In the genomic region with DNA sequence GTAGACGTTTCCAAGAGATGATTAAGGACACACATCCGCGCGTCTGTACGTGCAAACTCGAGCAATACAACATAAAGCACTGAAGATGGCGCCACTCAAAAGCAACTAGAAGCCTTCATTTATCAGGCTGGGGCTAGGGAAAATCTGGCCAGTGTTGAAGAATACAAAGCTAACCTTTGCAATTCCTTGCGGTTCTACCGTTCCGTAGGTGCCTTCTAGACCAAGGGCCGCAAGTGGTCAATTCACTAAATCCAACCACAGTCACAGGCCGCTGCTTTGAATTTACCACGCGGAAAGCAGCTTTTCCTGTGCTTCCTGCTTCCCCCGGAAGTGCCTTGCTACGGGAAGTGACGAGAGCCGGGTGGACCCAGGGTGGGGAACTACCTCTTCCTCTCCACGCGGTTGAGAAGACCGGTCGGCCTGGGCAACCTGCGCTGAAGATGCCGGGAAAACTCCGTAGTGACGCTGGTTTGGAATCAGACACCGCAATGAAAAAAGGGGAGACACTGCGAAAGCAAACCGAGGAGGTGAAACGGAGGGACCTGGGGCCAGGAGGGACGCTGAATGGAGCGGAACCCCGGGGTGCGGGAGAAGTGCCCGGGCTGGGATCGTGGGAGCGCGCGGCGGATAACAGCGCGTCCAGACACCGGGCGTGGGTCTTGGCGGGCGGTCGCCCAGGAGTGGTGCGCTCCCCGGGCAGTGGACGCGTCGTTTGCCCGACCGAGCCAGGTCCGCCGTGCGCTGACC, we compare ENCODE assay signal across 8 cellular contexts. TPM values are rescaled to one million over a fixed set of nuclear protein-coding genes. Genes with fewer than 3 reads are reported as not detected.
DNase-seq lines count a peak whose midpoint lies in the region; ATAC-seq and TF ChIP-seq lines count a peak whose summit lies in the region.

Gene DDX21, plus strand, starts transcription at position 385 of the 747 bp plus-strand sequence. Its CDS starts 56 bp downstream, at position 441.

- ATAC-seq in GM18873 (IDR thresholded peaks at IDR 0.05; ENCODE audit: low FRiP score, unreplicated experiment): peak; percentile 72
- peak; percentile 80 for ATAC-seq in HG03139 (IDR thresholded peaks at IDR 0.05; ENCODE audit: unreplicated experiment)

- 2% methylated on average over 21 of the region's 57 CpGs for WGBS in mammary epithelial cell (ENCODE audit: low coverage, missing lambda C conversion rate)

- peaks cover 11% of the 10 kb centered on the region for H4K20me1 ChIP-seq in mammary epithelial cell (ENCODE audit: insufficient read depth, low read length)

- H3K79me2 ChIP-seq in mammary epithelial cell (ENCODE audit: insufficient read depth, low read length): peaks cover 56% of the 10 kb centered on the region

- peaks cover 31% of the 10 kb centered on the region for H3K36me3 ChIP-seq in WERI-Rb-1
- peaks cover 15% of the 10 kb centered on the region for H3K36me3 ChIP-seq in mammary epithelial cell (ENCODE audit: insufficient read depth, low read length)

- CTCF ChIA-PET in mammary epithelial cell (lab: Charles Lee; ENCODE audit: low non-redundant PET): interaction anchor here (0.6 to 0.7 kb wide), 2 partner anchors 28 to 49 kb away, joined by 3 to 4 read pairs; no protein-coding TSS in a partner anchor

- H3K9ac ChIP-seq in mammary epithelial cell (ENCODE audit: insufficient read depth, low read length): peak within 1 kb of the TSS; percentile 97

- DNase-seq in AG08395 (ENCODE audit: low spot score) (peak; percentile 97), NCI-H2196 treated with DMSO at 0.1 percent for 48 hours (lab: John Stamatoyannopoulos, UW; ENCODE audit: unreplicated experiment) (peak; percentile 34), WERI-Rb-1 (peak; percentile 92), mammary epithelial cell (peak; percentile 90), iPS-NIHi7 (ENCODE audit: extremely low spot score) (peak; percentile 92), smooth muscle cell of the brain vasculature (ENCODE audit: low read depth, low spot score) (peak; percentile 83)

- H3K4me2 ChIP-seq in mammary epithelial cell (ENCODE audit: insufficient read depth, low read depth, low read length): peak within 1 kb of the TSS; percentile 89

- peak within 1 kb of the TSS; percentile 99 for H3K4me3 ChIP-seq in WERI-Rb-1 (ENCODE audit: low read depth, low read length)
- H3K4me3 ChIP-seq in mammary epithelial cell (replicated peaks in 1 of 3; ENCODE audit: insufficient read depth in 1 of 3, low read depth in 2 of 3, low read length in 3 of 3): peak within 1 kb of the TSS; percentile 67 to 82 (median 74)

- H3K27ac ChIP-seq in WERI-Rb-1 (peak within 1 kb of the TSS; percentile 87), mammary epithelial cell (ENCODE audit: insufficient read depth, low read depth, low read length) (peak within 1 kb of the TSS; percentile 91)

- dilution Hi-C loops in mammary epithelial cell (cut with HindIII; ENCODE audit: low sequenced_read_pairs): no loop called here

- H3K27me3 ChIP-seq in WERI-Rb-1 (ENCODE audit: insufficient read depth, low read depth, severe bottlenecking) (no peaks in the 10 kb centered on the region), mammary epithelial cell (ENCODE audit: insufficient read depth, low read length) (no peaks in the 10 kb centered on the region)

- TSS peak; percentile 56 for BruUV-seq in mammary epithelial cell (replicated peaks; lab: Mats Ljungman, UMichigan)

- peaks cover 10% of the 10 kb centered on the region for H3K4me1 ChIP-seq in mammary epithelial cell (ENCODE audit: insufficient read depth, low read length)

- intact Hi-C loops in mammary epithelial cell (cut with micrococcal nuclease): loop anchor here (1.0 to 10.0 kb wide), 3 partner anchors 137 to 266 kb away; partner anchors contain the start of gene HKDC1

- peak within 1 kb of the TSS; percentile 94 for H2AFZ ChIP-seq in mammary epithelial cell (ENCODE audit: low read depth, low read length)

- TF ChIP-seq CTCF in WERI-Rb-1 (IDR thresholded peaks at IDR 0.05; ENCODE audit: low read depth, low read length) (peak; percentile 61), mammary epithelial cell (conservative IDR thresholded peaks at IDR 0.05 in 1 of 2, IDR thresholded peaks at IDR 0.05 in 1 of 2; ENCODE audit: extremely low read depth in 1 of 2, insufficient read depth in 1 of 2, low read depth in 1 of 2, low read length in 2 of 2) (peak; percentile 63 to 67)

- in situ Hi-C loops in mammary epithelial cell (cut with MboI; ENCODE audit: low sequenced_read_pairs in 2 of 2): no loop called here

- no peaks in the 10 kb centered on the region for H3K9me3 ChIP-seq in WERI-Rb-1 (ENCODE audit: severe bottlenecking)
- H3K9me3 ChIP-seq in mammary epithelial cell (replicated peaks; ENCODE audit: insufficient read depth, low read length): no peaks in the 10 kb centered on the region

RNA-seq across cellular contexts. Expression of gene DDX21, which starts in this region (rescaled TPM):
- total RNA-seq in mammary epithelial cell: 100 to 1,000 TPM in 1 of 2 donors, 10 to 100 TPM in 1; 92.9 to 142 TPM
- polyA plus RNA-seq in mammary epithelial cell: 76.8 TPM
- polyA minus RNA-seq in mammary epithelial cell: 75.6 TPM

Comparison
In these comparisons a context has a peak if more than half of its experiments do, and no peak if none do; other contexts are left out.
1. Peak in every context shown above with its lines: DNase-seq, ATAC-seq, H3K4me3 ChIP-seq and H3K27ac ChIP-seq.
2. DNase-seq: peak in every context shown above with its lines; median percentile 97 in AG08395; 92 in WERI-Rb-1; 92 in iPS-NIHi7; 90 in mammary epithelial cell; 83 in smooth muscle cell of the brain vasculature; 34 in NCI-H2196 treated with DMSO at 0.1 percent for 48 hours.